In genomic region chr12:48618541-48618940, GRCh38 we compare ENCODE assay signal across 9 cellular contexts. TPM values are rescaled to one million over a fixed set of nuclear protein-coding genes. Genes with fewer than 3 reads are reported as not detected.
DNase-seq lines count a peak whose midpoint lies in the region; ATAC-seq and TF ChIP-seq lines count a peak whose summit lies in the region.
"Had no signal": no experiment of that assay in that cellular context is flagged by ENCODE, and none has a peak within 500 bp of the region (broad histone marks: within the 10 kb centered on the region; RNA-seq: fewer than 3 reads in every experiment).

No MANE protein-coding gene starts in this region.

- no peak for TF ChIP-seq POLR2A in sigmoid colon (IDR thresholded peaks at IDR 0.05)

- intact Hi-C loops in sigmoid colon (cut with DNase I) = no loop called here

- peak; percentile 67 to 96 (median 88) for TF ChIP-seq CTCF in sigmoid colon (IDR thresholded peaks at IDR 0.05)

- H3K36me3 ChIP-seq in sigmoid colon = no peaks in the 10 kb centered on the region

- H3K4me3 ChIP-seq in sigmoid colon = no peak overlapping the region

- H3K27me3 ChIP-seq in sigmoid colon = no peaks in the 10 kb centered on the region

- DNase-seq in COLO829 (ENCODE audit: low spot score) (peak; percentile 78), H4 (ENCODE audit: low spot score) (peak; percentile 66), NCI-H187 treated with DMSO at 0.1 percent for 48 hours (lab: John Stamatoyannopoulos, UW) (peak; percentile 61), T-helper 2 cell (peak in 4 of 5 experiments; percentile 33 to 73 (median 52)), amygdala (lab: John Stamatoyannopoulos, UW) (peak in 51 of 56 donors; percentile 3 to 83 (median 30)), hepatic stellate cell (ENCODE audit: low spot score) (peak; percentile 50), sigmoid colon (peak; percentile 80)

- H3K4me1 ChIP-seq in sigmoid colon = no peaks in the 10 kb centered on the region

- H3K9me3 ChIP-seq in sigmoid colon = peaks cover 0 to 4% (median under 1%) of the 10 kb centered on the region in 4 donors

- no peak for ATAC-seq in HG02642 (IDR thresholded peaks at IDR 0.05; ENCODE audit: poor library complexity, unreplicated experiment)

- WGBS in sigmoid colon, 2 donors = 7 to 14% methylated on average over 7 of the region's 7 CpGs

- no peak overlapping the region for H3K27ac ChIP-seq in sigmoid colon

- no peak for TF ChIP-seq EP300 in sigmoid colon (IDR thresholded peaks at IDR 0.05)

RNA-seq across cellular contexts. Expression of gene LALBA, which starts 48.7 kb away (rescaled TPM):
- not detected in 2 replicates for total RNA-seq in H4 (2014; rRNA removed; shearing (Covaris generic))
- total RNA-seq in sigmoid colon = not detected
- not detected for polyA plus RNA-seq in sigmoid colon
- total RNA-seq: T-helper 1 cell treated with Interleukin-12 subunit alpha and Interleukin-12 subunit beta and Interleukin-4 antibody, amounts not matched to agents 30 ng/mL and 1 ng/mL, for 36 hours had no signal

Comparison
In these comparisons a context has a peak if more than half of its experiments do, and no peak if none do; other contexts are left out.
1. DNase-seq: peak in every context shown above with its lines; median percentile 80 in sigmoid colon; 78 in COLO829; 66 in H4; 61 in NCI-H187 treated with DMSO at 0.1 percent for 48 hours; 52 in T-helper 2 cell; 50 in hepatic stellate cell; 30 in amygdala.